1 cellular context compared by ENCODE assay signal in genomic region chr2:86031151-86031550, GRCh38.
TF ChIP-seq lines count a peak whose summit lies in the region.

No MANE protein-coding gene starts in this region.

TF ChIP-seq in SK-N-SH, 30 proteins besides CTCF, POLR2A, EP300 and RAD21 (continued from another document):
- no peak for TF ChIP-seq ELF1 (IDR thresholded peaks at IDR 0.05)
- TF ChIP-seq MAX (IDR thresholded peaks at IDR 0.05; ENCODE audit: low read depth): no peak
- TF ChIP-seq YY1 (IDR thresholded peaks at IDR 0.05; ENCODE audit: low read depth): no peak
TF ChIP-seq in SK-N-SH: peak in this region for 0.
